Comparison of ENCODE assay signal across 9 cellular contexts in the genomic region with DNA sequence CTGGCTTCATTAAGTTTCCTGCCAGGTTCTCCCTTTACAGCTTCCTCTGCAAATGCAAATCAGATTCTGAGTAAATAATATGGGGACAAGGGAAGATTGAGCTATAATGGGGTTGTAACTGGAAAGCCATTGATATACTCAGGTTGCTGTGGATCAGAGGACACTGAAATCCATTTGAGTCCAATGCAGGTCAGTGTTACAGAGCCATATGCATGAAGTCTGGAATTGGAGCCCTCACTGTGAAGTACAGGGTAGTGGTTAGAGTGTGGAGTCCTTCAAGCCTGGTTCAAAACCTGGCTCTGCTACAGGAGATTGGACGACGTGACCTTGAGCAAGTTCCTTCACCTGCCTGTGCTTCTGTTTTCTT. TPM values are rescaled to one million over a fixed set of nuclear protein-coding genes. Genes with fewer than 3 reads are reported as not detected.
DNase-seq lines count a peak whose midpoint lies in the region; ATAC-seq, FAIRE-seq and TF ChIP-seq lines count a peak whose summit lies in the region.
"Had no signal": no experiment of that assay in that cellular context is flagged by ENCODE, and none has a peak within 500 bp of the region (broad histone marks: within the 10 kb centered on the region; RNA-seq: fewer than 3 reads in every experiment).

No MANE protein-coding gene starts in this region.

- DNase-seq in GM18507 (ENCODE audit: extremely low spot score, insufficient read length, low read depth) (no peak), NCI-H1048 (lab: John Stamatoyannopoulos, UW) (no peak), HCEC 1CT (no peak), HepG2 (ENCODE audit: low spot score) (no peak)
- no peak for DNase-seq in effector memory CD8-positive, alpha-beta T cell
- no peak for DNase-seq in effector CD4-positive, alpha-beta T cell
- DNase-seq: heart right ventricle had no signal

- peak overlapping the region; percentile 88 to 95 for H3K27ac Mint-ChIP-seq in effector memory CD8-positive, alpha-beta T cell

- no peaks in the 10 kb centered on the region for H3K4me1 ChIP-seq in HepG2 (ENCODE audit: insufficient read depth, low read length)

- FAIRE-seq in GM18507 (lab: Jason Lieb, UNC) = peak; percentile 12
- FAIRE-seq in HepG2 (lab: Jason Lieb, UNC) = no peak

- H3K4me3 Mint-ChIP-seq in effector memory CD8-positive, alpha-beta T cell = peak overlapping the region; percentile 67 to 81

- H3K36me3 ChIP-seq in HepG2 (replicated peaks in 1 of 2; ENCODE audit: control insufficient read depth in 1 of 2, insufficient read depth in 2 of 2, low read length in 2 of 2) = no peaks in the 10 kb centered on the region
- H3K36me3 ChIP-seq: heart right ventricle had no signal

- H2AFZ ChIP-seq in HepG2 (ENCODE audit: low read length) = no peak overlapping the region

- no peak overlapping the region for H3K4me3 ChIP-seq in HepG2 (replicated peaks in 1 of 3; ENCODE audit: insufficient read depth in 1 of 3, low read depth in 2 of 3, low read length in 3 of 3)
- H3K4me3 ChIP-seq: heart right ventricle had no signal

- TF ChIP-seq EP300 in HepG2 (IDR thresholded peaks at IDR 0.05; ENCODE audit: low read depth in 2 of 2, low read length in 2 of 2) (no peak), HepG2 (CRISPR knock-in tag; IDR thresholded peaks at IDR 0.05; ENCODE audit: borderline replicate concordance) (no peak)

- WGBS in HepG2 (ENCODE audit: low lambda C conversion rate) = 27% methylated on average over 2 of the region's 2 CpGs

- H3K4me2 ChIP-seq in HepG2 (ENCODE audit: low read depth, low read length) = no peak overlapping the region

- H3K36me3 Mint-ChIP-seq in effector memory CD8-positive, alpha-beta T cell (ENCODE audit: insufficient read depth) = peaks cover 2% of the 10 kb centered on the region

- H4K20me1 ChIP-seq in HepG2 (ENCODE audit: insufficient read depth, low read length) = no peaks in the 10 kb centered on the region

- peak; percentile 8 for ATAC-seq in GM21367 (IDR thresholded peaks at IDR 0.05; ENCODE audit: unreplicated experiment)
- ATAC-seq in HG03342 (IDR thresholded peaks at IDR 0.05; ENCODE audit: unreplicated experiment) = peak; percentile 5
- peak; percentile 6 for ATAC-seq in effector memory CD8-positive, alpha-beta T cell (replicated peaks)
- ATAC-seq in HepG2 = no peak
- ATAC-seq: heart right ventricle had no signal

- TF ChIP-seq CTCF in HepG2 (CRISPR knock-in tag; IDR thresholded peaks at IDR 0.05) = no peak

- no peak overlapping the region for H3K27ac ChIP-seq in HepG2 (ENCODE audit: extremely low read length, insufficient read depth, low read length)

- peaks cover 29 to 50% of the 10 kb centered on the region in 2 donors for H3K4me1 Mint-ChIP-seq in effector memory CD8-positive, alpha-beta T cell (ENCODE audit: low read depth in 2 of 2)

- CTCF ChIA-PET in HepG2 (lab: Yijun Ruan, JAX; ENCODE audit: low intra/inter-chr PET ratio, low total read pairs) = no interaction called here

- POLR2A ChIA-PET in HepG2 (lab: Yijun Ruan, JAX) = interaction anchor here (0.6 kb wide), 1 partner anchor 11 kb away, joined by 4 read pairs; no protein-coding TSS in a partner anchor

- in situ Hi-C loops in HepG2 (cut with HindIII; ENCODE audit: extremely low pct_ligation_motif_present, low pct_unique_long_range_greater_than_20kb) = no loop called here

- no peak for TF ChIP-seq POLR2A in HepG2 (IDR thresholded peaks at IDR 0.05; ENCODE audit: insufficient read depth in 1 of 2, low read depth in 2 of 2, low read length in 2 of 2)

- peaks cover 0 to 2% of the 10 kb centered on the region in 2 donors for H3K9me3 Mint-ChIP-seq in effector memory CD8-positive, alpha-beta T cell

- intact Hi-C loops in HepG2 (cut with micrococcal nuclease; ENCODE audit: unreplicated experiment) = no loop called here

- H3K9me3 ChIP-seq in HepG2 (ENCODE audit: low read length) = no peaks in the 10 kb centered on the region

- H3K9ac ChIP-seq in HepG2 (ENCODE audit: insufficient read depth, low read depth, low read length) = no peak overlapping the region

- H3K27me3 Mint-ChIP-seq in effector memory CD8-positive, alpha-beta T cell = no peaks in the 10 kb centered on the region

- no TSS peak for BruUV-seq in HepG2 (replicated peaks; lab: Mats Ljungman, UMichigan)

- H3K27me3 ChIP-seq in HepG2 (ENCODE audit: control insufficient read depth in 1 of 2, insufficient read depth in 2 of 2, low read length in 2 of 2) = peaks cover 0 to 7% of the 10 kb centered on the region in 2 experiments; a peak in 2 of 5 replicates
- H3K27me3 ChIP-seq: heart right ventricle had no signal

- H3K79me2 ChIP-seq in HepG2 (ENCODE audit: insufficient read depth, low read length) = no peaks in the 10 kb centered on the region

- TF ChIP-seq RAD21 in HepG2 (CRISPR knock-in tag; IDR thresholded peaks at IDR 0.05) = no peak

TF ChIP-seq in HepG2, 621 proteins besides CTCF, POLR2A, EP300 and RAD21:
- TF ChIP-seq TEAD2 (CRISPR knock-in tag; IDR thresholded peaks at IDR 0.05) = no peak

RNA-seq across cellular contexts. Expression of a gene that starts 48.7 kb away (rescaled TPM):
- total RNA-seq in HepG2 (2016; rRNA removed; fragmentation: Illumina TruSeq; extraction: Trizol) = not detected in 2 replicates
- not detected in 2 replicates for total RNA-seq in HepG2 (2016; cell fraction: cytosol; rRNA removed; fragmentation: Illumina TruSeq; extraction: Trizol; ENCODE audit: low read depth)
- total RNA-seq in HepG2 (2016; cell fraction: insoluble cytoplasmic fraction; rRNA removed; fragmentation: Illumina TruSeq; extraction: Trizol) = not detected in 2 replicates
- not detected in 2 replicates for total RNA-seq in HepG2 (2016; cell fraction: membrane; rRNA removed; fragmentation: Illumina TruSeq; extraction: Trizol)
- not detected in 2 replicates for total RNA-seq in HepG2 (2016; cell fraction: nucleus; rRNA removed; fragmentation: Illumina TruSeq; extraction: Trizol)
- 0.50 and 0.71 TPM in 2 replicates for polyA plus RNA-seq in HepG2 (2011; rRNA removed)
- polyA plus RNA-seq in HepG2 (2011; cell fraction: cytosol; rRNA removed) = 0.27 and 0.33 TPM in 2 replicates
- 0.92 and 1.4 TPM in 2 replicates for polyA plus RNA-seq in HepG2 (2011; cell fraction: nucleus; rRNA removed)
- 0.38 and 0.45 TPM in 2 replicates for polyA plus RNA-seq in HepG2 (2012)
- polyA plus RNA-seq in HepG2 (2016; cell fraction: cytosol; fragmentation: Illumina TruSeq; extraction: Trizol; ENCODE audit: low read depth) = not detected in 2 replicates
- polyA plus RNA-seq in HepG2 (2016; cell fraction: insoluble cytoplasmic fraction; fragmentation: Illumina TruSeq; extraction: Trizol; ENCODE audit: low read depth) = not detected in 2 replicates
- not detected in 2 replicates for polyA plus RNA-seq in HepG2 (2016; cell fraction: membrane; fragmentation: Illumina TruSeq; extraction: Trizol; ENCODE audit: low read depth)
- polyA plus RNA-seq in HepG2 (2016; cell fraction: nucleus; fragmentation: Illumina TruSeq; extraction: Trizol; ENCODE audit: insufficient read depth, low read depth) = not detected in 2 replicates
- polyA minus RNA-seq in HepG2 (2011; rRNA and poly(A)+ RNA removed; ENCODE audit: low replicate concordance) = 0.66 TPM in 1 of 2 replicates, not detected in the other
- polyA minus RNA-seq in HepG2 (2011; cell fraction: cytosol; rRNA and poly(A)+ RNA removed) = not detected in 2 replicates
- 1.4 and 2.7 TPM in 2 replicates for polyA minus RNA-seq in HepG2 (2011; cell fraction: nucleus; rRNA and poly(A)+ RNA removed)
